ENCODE assay signal across 16 cellular contexts in genomic region chr10:132886211-132887099, GRCh38. TPM values are rescaled to one million over a fixed set of nuclear protein-coding genes. Genes with fewer than 3 reads are reported as not detected.
DNase-seq lines count a peak whose midpoint lies in the region; ATAC-seq, FAIRE-seq and TF ChIP-seq lines count a peak whose summit lies in the region.
"Had no signal": no experiment of that assay in that cellular context is flagged by ENCODE, and none has a peak within 500 bp of the region (broad histone marks: within the 10 kb centered on the region; RNA-seq: fewer than 3 reads in every experiment).

No MANE protein-coding gene starts in this region.

- H2AFZ ChIP-seq in H1 (ENCODE audit: low read length), result no peak overlapping the region

- no peak overlapping the region for H2AK5ac ChIP-seq in H1 (ENCODE audit: low read depth, low read length)

- TF ChIP-seq RAD21 in H1 (IDR thresholded peaks at IDR 0.05 in 1 of 2, conservative IDR thresholded peaks at IDR 0.05 in 1 of 2; ENCODE audit: low read depth in 2 of 2, low read length in 2 of 2), result no peak; a peak in 1 of 4 replicates

- H2BK15ac ChIP-seq in H1 (ENCODE audit: low read length), result peak overlapping the region; percentile 29; the same call in 1 of the 2 replicates

- H2BK20ac ChIP-seq in H1 (ENCODE audit: low read length), result no peak overlapping the region

- intact Hi-C loops in activated T-helper 1 cell treated with anti-CD3 and anti-CD28 coated beads, Interleukin-12 subunit alpha, Interleukin-12 subunit beta, Interleukin-2, Interleukin-4 antibody, amounts not matched to agents 30 ng/mL and 10 ng/mL and 1 ng/mL, durations not matched to agents 14 hours and 24 hours and 36 hours (cut with micrococcal nuclease), result no loop called here

- no peak overlapping the region for H3K4me3 Mint-ChIP-seq in activated T-helper 1 cell treated with anti-CD3 and anti-CD28 coated beads, Interleukin-12 subunit alpha, Interleukin-12 subunit beta, Interleukin-2, Interleukin-4 antibody, amounts not matched to agents 30 ng/mL and 10 ng/mL and 1 ng/mL, durations not matched to agents 14 hours and 24 hours and 36 hours
- H3K4me3 Mint-ChIP-seq: activated naive CD8-positive, alpha-beta T cell; dendritic cell treated with granulocyte-macrophage colony-stimulating factor and Interleukin-4, amounts not matched to agents 40 ng/mL and 50 ng/mL, for 4 days; T-helper 2 cell treated with Interferon-gamma antibody and Interleukin-4, amounts not matched to agents 5 μg/mL and 100 μg/mL, for 36 hours had no signal

- H3K4me3 ChIP-seq in LNCaP clone FGC (ENCODE audit: low read depth, low read length), result no peak overlapping the region
- no peak overlapping the region for H3K4me3 ChIP-seq in H1 (ENCODE audit: extremely low read depth in 1 of 4, insufficient read depth in 2 of 4, low read depth in 3 of 4, low read length in 4 of 4)
- H3K4me3 ChIP-seq in small intestine (ENCODE audit: low read depth in 1 of 2, low read length in 2 of 2), result no peak overlapping the region
- H3K4me3 ChIP-seq: uterus had no signal

- peaks cover 2% of the 10 kb centered on the region for H3K27me3 Mint-ChIP-seq in activated T-helper 1 cell treated with anti-CD3 and anti-CD28 coated beads, Interleukin-12 subunit alpha, Interleukin-12 subunit beta, Interleukin-2, Interleukin-4 antibody, amounts not matched to agents 30 ng/mL and 10 ng/mL and 1 ng/mL, durations not matched to agents 14 hours and 24 hours and 36 hours (ENCODE audit: insufficient read depth)

- H3K18ac ChIP-seq in H1 (ENCODE audit: extremely low read depth, low read length), result no peak overlapping the region

- no peak overlapping the region for H4K5ac ChIP-seq in H1 (ENCODE audit: insufficient read length, low read depth, low read length)

- DNase-seq in NCI-H748 (lab: John Stamatoyannopoulos, UW; ENCODE audit: unreplicated experiment) (peak; percentile 44), NCI-H748 treated with DMSO at 0.1 percent for 48 hours (lab: John Stamatoyannopoulos, UW) (no peak), LNCaP clone FGC (ENCODE audit: low read depth) (no peak), H1 (ENCODE audit: low read depth in 1 of 2, low spot score in 2 of 2) (no peak), small intestine (peak; percentile 24)
- no peak for DNase-seq in activated T-helper 1 cell treated with anti-CD3 and anti-CD28 coated beads, Interleukin-12 subunit alpha, Interleukin-12 subunit beta, Interleukin-2, Interleukin-4 antibody, amounts not matched to agents 30 ng/mL and 10 ng/mL and 1 ng/mL, durations not matched to agents 14 hours and 24 hours and 36 hours (ENCODE audit: low spot score)
- DNase-seq: activated CD4-positive, alpha-beta T cell treated with anti-CD3 and anti-CD28 coated beads, Interleukin-2, amount 50 U/mL, for 4 hours; NCI-H1048 had no signal

- H3K27ac ChIP-seq in H1 (ENCODE audit: low read depth, low read length) (no peak overlapping the region), small intestine (ENCODE audit: low read depth in 1 of 2, low read length in 1 of 2) (no peak overlapping the region)
- H3K27ac ChIP-seq: uterus had no signal

- no peaks in the 10 kb centered on the region for H3K79me1 ChIP-seq in H1 (ENCODE audit: low read depth, low read length)

- no peak overlapping the region for H2BK120ac ChIP-seq in H1 (replicated peaks; ENCODE audit: low read depth, low read length)

- H3K56ac ChIP-seq in H1 (replicated peaks; ENCODE audit: insufficient read length, low read depth, low read length), result no peak overlapping the region

- H3K14ac ChIP-seq in H1 (ENCODE audit: insufficient read length), result no peak overlapping the region

- H4K20me1 ChIP-seq in H1 (replicated peaks in 1 of 2; ENCODE audit: control insufficient read depth in 1 of 2, insufficient read depth in 2 of 2, low read length in 2 of 2), result no peaks in the 10 kb centered on the region

- no peaks in the 10 kb centered on the region for H3K36me3 Mint-ChIP-seq in activated T-helper 1 cell treated with anti-CD3 and anti-CD28 coated beads, Interleukin-12 subunit alpha, Interleukin-12 subunit beta, Interleukin-2, Interleukin-4 antibody, amounts not matched to agents 30 ng/mL and 10 ng/mL and 1 ng/mL, durations not matched to agents 14 hours and 24 hours and 36 hours (ENCODE audit: low read depth)
- H3K36me3 Mint-ChIP-seq: activated naive CD8-positive, alpha-beta T cell had no signal

- no peak overlapping the region for H3K4me2 ChIP-seq in H1 (ENCODE audit: insufficient read depth in 1 of 2, low read depth in 2 of 2, low read length in 2 of 2)

- 87% methylated on average over 32 of the region's 35 CpGs; no CpG with 5 or more reads in 1 of the 2 experiments for WGBS in H1 (ENCODE audit: extremely low coverage in 1 of 2, insufficient coverage in 1 of 2, insufficient read length in 1 of 2, insufficient replicate concordance in 2 of 2, low coverage in 1 of 2, low lambda C conversion rate in 2 of 2, missing lambda C conversion rate in 1 of 2), 2 experiments
- WGBS in small intestine, 3 donors, result 60 to 67% (median 65%) methylated on average over 33 to 35 of the region's 35 CpGs

- H4K8ac ChIP-seq in H1 (ENCODE audit: extremely low read depth, insufficient read depth, low read length), result no peak overlapping the region

- peak; percentile 36; the same call in 1 of the 2 replicates for TF ChIP-seq CTCF in LNCaP clone FGC (IDR thresholded peaks at IDR 0.05; ENCODE audit: control insufficient read depth, extremely low read depth, insufficient read depth)
- TF ChIP-seq CTCF in H1 (IDR thresholded peaks at IDR 0.05; ENCODE audit: control extremely low read depth in 1 of 3, insufficient read depth in 1 of 3, low read depth in 1 of 3, low read length in 3 of 3), result peak in 1 of 3 experiments; percentile 6; a peak in 1 of 4 replicates

- no peak for TF ChIP-seq POLR2A in H1 (IDR thresholded peaks at IDR 0.05; ENCODE audit: control extremely low read depth in 1 of 2, low read depth in 2 of 2, low read length in 2 of 2)

- H3K4me1 ChIP-seq in H1 (replicated peaks in 1 of 4; ENCODE audit: control insufficient read depth in 3 of 4, insufficient read depth in 4 of 4, low read length in 3 of 4) (peaks cover 2 to 15% (median 11%) of the 10 kb centered on the region in 4 experiments), small intestine (ENCODE audit: control insufficient read depth in 2 of 2, insufficient read depth in 1 of 2, low read depth in 1 of 2, low read length in 1 of 2) (no peaks in the 10 kb centered on the region)
- H3K4me1 ChIP-seq: uterus had no signal

- H3K36me3 ChIP-seq in H1 (ENCODE audit: control insufficient read depth in 2 of 4, insufficient read depth in 4 of 4, low read length in 3 of 4), result no peaks in the 10 kb centered on the region
- H3K36me3 ChIP-seq in small intestine (ENCODE audit: control insufficient read depth in 2 of 2, insufficient read depth in 2 of 2, low read length in 2 of 2), result no peaks in the 10 kb centered on the region
- H3K36me3 ChIP-seq: uterus had no signal

- no peak overlapping the region for H3K23ac ChIP-seq in H1 (ENCODE audit: insufficient read length)

- H3K9me3 ChIP-seq in H1 (ENCODE audit: insufficient read depth in 2 of 2, low read depth in 1 of 2, low read length in 1 of 2), result no peaks in the 10 kb centered on the region
- H3K9me3 ChIP-seq in small intestine (ENCODE audit: control insufficient read depth, low read depth), result no peaks in the 10 kb centered on the region
- H3K9me3 ChIP-seq: uterus had no signal

- ATAC-seq in HG03025 (IDR thresholded peaks at IDR 0.05; ENCODE audit: low FRiP score, unreplicated experiment) (no peak), HG02623 (IDR thresholded peaks at IDR 0.05; ENCODE audit: unreplicated experiment) (no peak)

- H3K9me3 Mint-ChIP-seq in activated T-helper 1 cell treated with anti-CD3 and anti-CD28 coated beads, Interleukin-12 subunit alpha, Interleukin-12 subunit beta, Interleukin-2, Interleukin-4 antibody, amounts not matched to agents 30 ng/mL and 10 ng/mL and 1 ng/mL, durations not matched to agents 14 hours and 24 hours and 36 hours, result no peaks in the 10 kb centered on the region
- H3K9me3 Mint-ChIP-seq: dendritic cell treated with granulocyte-macrophage colony-stimulating factor and Interleukin-4, amounts not matched to agents 40 ng/mL and 50 ng/mL, for 4 days; T-helper 2 cell treated with Interferon-gamma antibody and Interleukin-4, amounts not matched to agents 5 μg/mL and 100 μg/mL, for 36 hours had no signal

- no peak overlapping the region for H3K27ac Mint-ChIP-seq in activated T-helper 1 cell treated with anti-CD3 and anti-CD28 coated beads, Interleukin-12 subunit alpha, Interleukin-12 subunit beta, Interleukin-2, Interleukin-4 antibody, amounts not matched to agents 30 ng/mL and 10 ng/mL and 1 ng/mL, durations not matched to agents 14 hours and 24 hours and 36 hours
- H3K27ac Mint-ChIP-seq: activated naive CD8-positive, alpha-beta T cell; dendritic cell treated with granulocyte-macrophage colony-stimulating factor and Interleukin-4, amounts not matched to agents 40 ng/mL and 50 ng/mL, for 4 days; T-helper 2 cell treated with Interferon-gamma antibody and Interleukin-4, amounts not matched to agents 5 μg/mL and 100 μg/mL, for 36 hours had no signal

- H3K23me2 ChIP-seq in H1 (ENCODE audit: low read depth, low read length), result peaks cover 6% of the 10 kb centered on the region; the same call in 1 of the 2 replicates

- H3K9ac ChIP-seq in H1 (replicated peaks in 1 of 4; ENCODE audit: extremely low read depth in 1 of 4, low read depth in 3 of 4, low read length in 3 of 4), result no peak overlapping the region

- no peaks in the 10 kb centered on the region; a peak in 1 of 7 replicates for H3K27me3 ChIP-seq in H1 (replicated peaks in 1 of 4; ENCODE audit: control insufficient read depth in 3 of 4, extremely low read depth in 1 of 4, insufficient read depth in 3 of 4, low read length in 3 of 4)
- H3K27me3 ChIP-seq in small intestine (ENCODE audit: control insufficient read depth in 2 of 2, insufficient read depth in 2 of 2, low read length in 2 of 2), result peaks cover 0 to 3% of the 10 kb centered on the region in 2 donors
- H3K27me3 ChIP-seq: uterus had no signal

- H3K79me2 ChIP-seq in H1 (ENCODE audit: control insufficient read depth in 1 of 2, insufficient read depth in 2 of 2, low read length in 2 of 2), result no peaks in the 10 kb centered on the region

- POLR2A ChIA-PET in H1 (lab: Charles Lee; ENCODE audit: partially characterized antibody), result no interaction called here

- H3K4ac ChIP-seq in H1 (replicated peaks; ENCODE audit: insufficient read length, low read depth, low read length), result no peak overlapping the region

- H4K91ac ChIP-seq in H1 (replicated peaks; ENCODE audit: insufficient read length, low read length), result no peak overlapping the region

- no peak for FAIRE-seq in H1 (lab: Jason Lieb, UNC)
- FAIRE-seq in small intestine (lab: Jason Lieb, UNC), result no peak

- H2BK12ac ChIP-seq in H1 (ENCODE audit: low read depth, low read length), result peak overlapping the region; percentile 14; the same call in 1 of the 2 replicates

- no peaks in the 10 kb centered on the region for H3K4me1 Mint-ChIP-seq in activated T-helper 1 cell treated with anti-CD3 and anti-CD28 coated beads, Interleukin-12 subunit alpha, Interleukin-12 subunit beta, Interleukin-2, Interleukin-4 antibody, amounts not matched to agents 30 ng/mL and 10 ng/mL and 1 ng/mL, durations not matched to agents 14 hours and 24 hours and 36 hours (ENCODE audit: low read depth)

- 0 out of 2 replicates have a peak overlapping the region, but pooled peaks have one; percentile 13 for H2BK5ac ChIP-seq in H1 (ENCODE audit: low read depth, low read length)

- TF ChIP-seq EP300 in H1 (IDR thresholded peaks at IDR 0.05; ENCODE audit: borderline replicate concordance in 1 of 2, low read depth in 2 of 2, low read length in 2 of 2), result no peak

- CTCF ChIA-PET in H1 (lab: Charles Lee; ENCODE audit: partially characterized antibody), result interaction anchor here (0.7 to 1.4 kb wide), 5 partner anchors 9 to 46 kb away, joined by 3 to 5 read pairs (median 3); no protein-coding TSS in a partner anchor

RNA-seq across cellular contexts. Expression of gene CFAP46, which starts 55.9 kb away (rescaled TPM):
- 3.1 and 4.8 TPM in 2 replicates for total RNA-seq in H1 (2021; fragmentation: NEBNext Ultra II Directional; extraction: Animal tissue kit (Norgen Biotek cat#: 25700))
- polyA plus RNA-seq in H1 (2011; rRNA removed) (2.2 and 2.6 TPM in 2 replicates), small intestine (under 1 TPM in 1 of 3 donors, not detected in 2; 0.27 TPM)
- polyA plus RNA-seq in H1 (2011; cell fraction: cytosol; rRNA removed), result 2.7 TPM
- 8.9 TPM for polyA plus RNA-seq in H1 (2011; cell fraction: nucleus; rRNA removed)
- polyA plus RNA-seq in H1 (2012, experiment 1 of 2), result 2.5 to 4.7 TPM (median 3.4 TPM) in 4 replicates
- polyA plus RNA-seq in H1 (2012, experiment 2 of 2), result 2.7 TPM
- 2.8 TPM for polyA plus RNA-seq in H1 (2013, experiment 1 of 2)
- 2.5 TPM for polyA plus RNA-seq in H1 (2013, experiment 2 of 2)
- polyA minus RNA-seq in H1 (2011; rRNA and poly(A)+ RNA removed), result 3.9 TPM in 2 replicates
- 0.29 TPM for polyA minus RNA-seq in H1 (2011; cell fraction: cytosol; rRNA and poly(A)+ RNA removed)
- 5.8 TPM for polyA minus RNA-seq in H1 (2011; cell fraction: nucleus; rRNA and poly(A)+ RNA removed)
- total RNA-seq in activated T-helper 1 cell treated with anti-CD3 and anti-CD28 coated beads, Interleukin-12 subunit alpha, Interleukin-12 subunit beta, Interleukin-2, Interleukin-4 antibody, amounts not matched to agents 30 ng/mL and 10 ng/mL and 1 ng/mL, durations not matched to agents 14 hours and 24 hours and 36 hours, result not detected in 2 replicates
- total RNA-seq: myocyte, skeletal muscle tissue had no signal

Comparison
In these comparisons a context has a peak if more than half of its experiments do, and no peak if none do; other contexts are left out.
1. DNase-seq: peak in NCI-H748 (single experiment) and small intestine (single experiment); none in NCI-H748 treated with DMSO at 0.1 percent for 48 hours (single experiment), LNCaP clone FGC (single experiment), H1 (0 of 2) and activated T-helper 1 cell treated with anti-CD3 and anti-CD28 coated beads, Interleukin-12 subunit alpha, Interleukin-12 subunit beta, Interleukin-2, Interleukin-4 antibody, amounts not matched to agents 30 ng/mL and 10 ng/mL and 1 ng/mL, durations not matched to agents 14 hours and 24 hours and 36 hours (single experiment).